ENCODE assay signal across 15 cellular contexts in the genomic region with DNA sequence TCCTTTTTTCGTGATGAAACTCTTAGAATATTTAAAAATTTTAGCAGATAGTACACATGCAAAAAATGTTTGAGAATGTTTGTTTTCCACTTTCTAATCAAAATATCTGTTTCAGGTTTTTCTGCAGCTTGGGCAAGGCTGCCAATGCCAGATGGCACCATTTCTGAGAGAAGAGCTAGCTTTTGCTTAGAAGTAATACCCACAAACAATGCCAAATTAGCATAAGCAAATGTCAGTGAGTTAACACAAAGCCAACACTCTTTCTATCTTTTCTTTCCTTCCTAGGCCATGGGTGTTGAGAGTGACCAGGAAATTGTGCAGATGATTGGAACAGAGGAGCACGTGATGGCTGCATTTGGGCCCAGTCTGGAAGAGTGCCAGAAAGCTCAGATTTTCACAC. TPM values are rescaled to one million over a fixed set of nuclear protein-coding genes. Genes with fewer than 3 reads are reported as not detected.
A peak's percentile ranks its signal among the peaks of the same experiment; 100 is the strongest.
DNase-seq lines count a peak whose midpoint lies in the region; TF ChIP-seq lines count a peak whose summit lies in the region.
"Had no signal": no experiment of that assay in that cellular context is flagged by ENCODE, and none has a peak within 500 bp of the region (broad histone marks: within the 10 kb centered on the region; RNA-seq: fewer than 3 reads in every experiment).

No MANE protein-coding gene starts in this region.

- in situ Hi-C loops in G401 (cut with HindIII; ENCODE audit: low sequenced_read_pairs), result no loop called here

- no peak for TF ChIP-seq POLR2A in thyroid gland (IDR thresholded peaks at IDR 0.05)

- H3K27ac ChIP-seq in thyroid gland, result no peak overlapping the region
- H3K27ac ChIP-seq: BLaER1 treated with 17β-estradiol and CSF1 and Interleukin-3, amounts not matched to agents 10 nM and 100 nM had no signal

- intact Hi-C loops in thyroid gland (cut with DNase I), result no loop called here

- H3K4me3 ChIP-seq in thyroid gland (replicated peaks in 1 of 3), result no peak overlapping the region
- H3K4me3 ChIP-seq: BLaER1 treated with 17β-estradiol and CSF1 and Interleukin-3, amounts not matched to agents 10 nM and 100 nM; HAP-1 had no signal

- WGBS in thyroid gland, 2 donors, result 85 to 92% methylated on average over 2 of the region's 2 CpGs

- no peaks in the 10 kb centered on the region for H3K36me3 ChIP-seq in thyroid gland

- DNase-seq in NCI-H2171 treated with DMSO at 0.1 percent for 48 hours (lab: John Stamatoyannopoulos, UW), result peak; percentile 16
- no peak for DNase-seq in NCI-H2171 (lab: John Stamatoyannopoulos, UW)
- peak; percentile 54 for DNase-seq in Ammon's horn (ENCODE audit: low spot score)
- peak; percentile 69 for DNase-seq in G401 (ENCODE audit: low spot score)
- DNase-seq in cerebellar cortex (ENCODE audit: low spot score), result peak; percentile 64
- no peak for DNase-seq in stimulated activated CD4-positive, alpha-beta T cell treated with anti-CD3 and anti-CD28 coated beads, Interleukin-2, amount 100 ng/mL, for 24 hours
- no peak for DNase-seq in thyroid gland
- DNase-seq: CD8-positive, alpha-beta T cell; COR-L47; DMS153; DMS79; GF-D8; KBM-7 had no signal

- H3K27me3 ChIP-seq in thyroid gland, result no peaks in the 10 kb centered on the region

- TF ChIP-seq CTCF in thyroid gland (IDR thresholded peaks at IDR 0.05), result no peak

- no peaks in the 10 kb centered on the region for H3K9me3 ChIP-seq in thyroid gland
- H3K9me3 ChIP-seq: HAP-1 had no signal

- no peaks in the 10 kb centered on the region for H3K4me1 ChIP-seq in thyroid gland
- H3K4me1 ChIP-seq: BLaER1 treated with 17β-estradiol and CSF1 and Interleukin-3, amounts not matched to agents 10 nM and 100 nM had no signal

RNA-seq across cellular contexts. Expression of a gene that starts 35.2 kb away (rescaled TPM):
- total RNA-seq in G401 (2014; rRNA removed; shearing (Covaris generic)), result 7.4 and 8.1 TPM in 2 replicates
- 10 to 100 TPM in 3 of 4 donors, 1 to 10 TPM in 1; 6.0 to 13.8 (median 12.0) TPM for total RNA-seq in thyroid gland

Comparison
In these comparisons a context has a peak if more than half of its experiments do, and no peak if none do; other contexts are left out.
1. DNase-seq: peak in NCI-H2171 treated with DMSO at 0.1 percent for 48 hours (single experiment), Ammon's horn (single experiment), G401 (single experiment) and cerebellar cortex (single experiment); none in NCI-H2171 (single experiment), stimulated activated CD4-positive, alpha-beta T cell treated with anti-CD3 and anti-CD28 coated beads, Interleukin-2, amount 100 ng/mL, for 24 hours (0 of 2) and thyroid gland (0 of 2).